ENCODE assay signal across 1 cellular context in genomic region chr17:48908047-48908843, GRCh38.
TF ChIP-seq lines count a peak whose summit lies in the region.

Gene UBE2Z, plus strand, starts transcription at chr17:48908407. Its CDS starts 97 bp downstream, at chr17:48908504.

TF ChIP-seq in GM12878, 131 proteins besides CTCF, POLR2A, EP300 and RAD21 (continued from another document):
- TF ChIP-seq BCL3 (IDR thresholded peaks at IDR 0.05; ENCODE audit: borderline replicate concordance, insufficient read depth, low read depth, low read length, poor library complexity, severe bottlenecking): peak; percentile 7
